Comparison of ENCODE assay signal across 18 cellular contexts in genomic region chr6:90573624-90574023, GRCh38. TPM values are rescaled to one million over a fixed set of nuclear protein-coding genes. Genes with fewer than 3 reads are reported as not detected.
DNase-seq lines count a peak whose midpoint lies in the region; ATAC-seq and TF ChIP-seq lines count a peak whose summit lies in the region.
"Had no signal": no experiment of that assay in that cellular context is flagged by ENCODE, and none has a peak within 500 bp of the region (broad histone marks: within the 10 kb centered on the region; RNA-seq: fewer than 3 reads in every experiment).

No MANE protein-coding gene starts in this region.

- in situ Hi-C loops in KBM-7 (cut with MboI; ENCODE audit: low pct_unique_long_range_greater_than_20kb, low sequenced_read_pairs), result no loop called here
- in situ Hi-C loops in Panc1 (cut with HindIII; ENCODE audit: low pct_unique_long_range_greater_than_20kb, low sequenced_read_pairs), result no loop called here

- no peak overlapping the region for H3K4me3 ChIP-seq in CD8-positive, alpha-beta T cell (ENCODE audit: low read depth, low read length)
- H3K4me3 ChIP-seq in Panc1 (ENCODE audit: low read depth in 2 of 2, low read length in 2 of 2), result no peak overlapping the region
- no peak overlapping the region for H3K4me3 ChIP-seq in smooth muscle cell
- H3K4me3 ChIP-seq: BLaER1, GM12878 had no signal

- no peaks in the 10 kb centered on the region for H3K9me3 ChIP-seq in CD8-positive, alpha-beta T cell (ENCODE audit: low read length)
- H3K9me3 ChIP-seq in Panc1 (ENCODE audit: control insufficient read depth, insufficient read depth, low read depth, low read length) (no peaks in the 10 kb centered on the region), smooth muscle cell (replicated peaks; ENCODE audit: low read depth) (no peaks in the 10 kb centered on the region)
- H3K9me3 ChIP-seq: BLaER1 had no signal

- peaks cover 7% of the 10 kb centered on the region for H3K36me3 ChIP-seq in CD8-positive, alpha-beta T cell (ENCODE audit: insufficient read depth, low read length)
- peaks cover 2% of the 10 kb centered on the region; the same call in 1 of the 2 replicates for H3K36me3 ChIP-seq in Panc1 (ENCODE audit: control insufficient read depth, insufficient read depth, low read length)
- H3K36me3 ChIP-seq in smooth muscle cell (ENCODE audit: low read depth), result peaks cover 9% of the 10 kb centered on the region

- DNase-seq in CD8-positive, alpha-beta T cell, result no peak
- DNase-seq in KBM-7, result peak; percentile 18
- DNase-seq in Panc1 (ENCODE audit: low read depth, low spot score), result no peak
- no peak for DNase-seq in NCI-H2029 (lab: John Stamatoyannopoulos, UW)
- DNase-seq in hippocampal formation (lab: John Stamatoyannopoulos, UW), result no peak
- DNase-seq in NCI-H69 (lab: John Stamatoyannopoulos, UW), result no peak
- DNase-seq in smooth muscle cell (lab: John Stamatoyannopoulos, UW; ENCODE audit: unreplicated experiment), result no peak
- DNase-seq: ACHN; Calu3; CD4-positive, alpha-beta memory T cell; DMS79 treated with DMSO at 0.1 percent for 48 hours; GOT3; H7; HFFc6 had no signal

- POLR2A ChIA-PET in CD8-positive, alpha-beta T cell (lab: Charles Lee), result no interaction called here
- POLR2A ChIA-PET in Panc1 (lab: Charles Lee), result no interaction called here

- H3F3A ChIP-seq in smooth muscle cell (ENCODE audit: low read depth), result no peaks in the 10 kb centered on the region

- CTCF ChIA-PET in CD8-positive, alpha-beta T cell (lab: Charles Lee), result no interaction called here
- CTCF ChIA-PET in Panc1 (lab: Charles Lee), result no interaction called here

- H3K36me3 Mint-ChIP-seq in CD8-positive, alpha-beta T cell, result peaks cover 31% of the 10 kb centered on the region

- intact Hi-C loops in CD8-positive, alpha-beta T cell (cut with DNase I, micrococcal nuclease), result no loop called here
- intact Hi-C loops in Panc1 (cut with micrococcal nuclease; ENCODE audit: unreplicated experiment), result no loop called here

- WGBS in smooth muscle cell (ENCODE audit: low lambda C conversion rate), result 88% methylated on average over 1 of the region's 1 CpG

- TSS peak; percentile 13 for BruUV-seq in Panc1 (replicated peaks; lab: Mats Ljungman, UMichigan)

- peaks cover 92% of the 10 kb centered on the region for H4K20me1 ChIP-seq in smooth muscle cell (ENCODE audit: low read depth)

- no peak for ATAC-seq in CD8-positive, alpha-beta T cell
- no peak for ATAC-seq in Panc1
- ATAC-seq: GM12878, HCT116 had no signal

- no peak overlapping the region for H3K9ac ChIP-seq in smooth muscle cell (ENCODE audit: low read depth)
- H3K9ac ChIP-seq: BLaER1 had no signal

- no peak overlapping the region for H3K4me3 Mint-ChIP-seq in CD8-positive, alpha-beta T cell
- H3K4me3 Mint-ChIP-seq: CD14-positive monocyte; CD4-positive, alpha-beta memory T cell; HFFc6 had no signal

- H3K4me1 ChIP-seq in CD8-positive, alpha-beta T cell (ENCODE audit: insufficient read depth, low read length), result no peaks in the 10 kb centered on the region
- H3K4me1 ChIP-seq in Panc1 (ENCODE audit: control insufficient read depth, insufficient read depth, low read length), result no peaks in the 10 kb centered on the region
- H3K4me1 ChIP-seq in smooth muscle cell (ENCODE audit: low read depth), result no peaks in the 10 kb centered on the region
- H3K4me1 ChIP-seq: BLaER1 had no signal

- H2AFZ ChIP-seq in smooth muscle cell (ENCODE audit: low read depth), result no peak overlapping the region

- H3K4me2 ChIP-seq in smooth muscle cell, result no peak overlapping the region
- H3K4me2 ChIP-seq: BLaER1 had no signal

- H3K27me3 ChIP-seq in CD8-positive, alpha-beta T cell (ENCODE audit: insufficient read depth, low read length), result no peaks in the 10 kb centered on the region
- H3K27me3 ChIP-seq in Panc1 (ENCODE audit: control insufficient read depth, insufficient read depth, low read length) (no peaks in the 10 kb centered on the region), smooth muscle cell (ENCODE audit: low read depth) (no peaks in the 10 kb centered on the region)
- H3K27me3 ChIP-seq: BLaER1 had no signal

- H3K27me3 Mint-ChIP-seq in CD8-positive, alpha-beta T cell (ENCODE audit: low read depth), result no peaks in the 10 kb centered on the region
- H3K27me3 Mint-ChIP-seq: CD4-positive, alpha-beta memory T cell had no signal

- no peak for TF ChIP-seq CTCF in CD8-positive, alpha-beta T cell (IDR thresholded peaks at IDR 0.05)
- no peak for TF ChIP-seq CTCF in Panc1 (IDR thresholded peaks at IDR 0.05)
- no peak for TF ChIP-seq CTCF in smooth muscle cell (IDR thresholded peaks at IDR 0.05; ENCODE audit: borderline replicate concordance, insufficient read depth, poor library complexity, severe bottlenecking)

- H3K9me3 Mint-ChIP-seq in CD8-positive, alpha-beta T cell, result no peaks in the 10 kb centered on the region
- H3K9me3 Mint-ChIP-seq: CD14-positive monocyte, HFFc6 had no signal

- H3K4me1 Mint-ChIP-seq in CD8-positive, alpha-beta T cell (ENCODE audit: low read depth), result peaks cover 29% of the 10 kb centered on the region
- H3K4me1 Mint-ChIP-seq: CD14-positive monocyte had no signal

- no peak overlapping the region for H3K27ac ChIP-seq in CD8-positive, alpha-beta T cell (ENCODE audit: low read depth, low read length)
- no peak overlapping the region for H3K27ac ChIP-seq in Panc1 (ENCODE audit: low read length)
- H3K27ac ChIP-seq in smooth muscle cell (ENCODE audit: low read depth), result no peak overlapping the region
- H3K27ac ChIP-seq: BLaER1 had no signal

- peak overlapping the region; percentile 7 for H3K27ac Mint-ChIP-seq in CD8-positive, alpha-beta T cell
- H3K27ac Mint-ChIP-seq: HFFc6 had no signal

- peaks cover 48% of the 10 kb centered on the region for H3K79me2 ChIP-seq in smooth muscle cell (ENCODE audit: low read depth)

RNA-seq across cellular contexts. Expression of gene MAP3K7, which starts 13.2 kb away (rescaled TPM):
- total RNA-seq in CD8-positive, alpha-beta T cell, result 10 to 100 TPM in 1 of 2 experiments, 1 to 10 TPM in 1; 9.7 to 10.1 TPM
- total RNA-seq in Panc1 (2021; ENCODE audit: unreplicated experiment) (33.1 TPM), smooth muscle cell (40.4 and 48.3 TPM in 2 replicates)
- polyA plus RNA-seq in Panc1 (2012; ENCODE audit: insufficient read length), result 17.8 TPM
- 20.3 and 22.0 TPM in 2 replicates for polyA plus RNA-seq in smooth muscle cell
